1 cellular context compared by ENCODE assay signal in the genomic region with DNA sequence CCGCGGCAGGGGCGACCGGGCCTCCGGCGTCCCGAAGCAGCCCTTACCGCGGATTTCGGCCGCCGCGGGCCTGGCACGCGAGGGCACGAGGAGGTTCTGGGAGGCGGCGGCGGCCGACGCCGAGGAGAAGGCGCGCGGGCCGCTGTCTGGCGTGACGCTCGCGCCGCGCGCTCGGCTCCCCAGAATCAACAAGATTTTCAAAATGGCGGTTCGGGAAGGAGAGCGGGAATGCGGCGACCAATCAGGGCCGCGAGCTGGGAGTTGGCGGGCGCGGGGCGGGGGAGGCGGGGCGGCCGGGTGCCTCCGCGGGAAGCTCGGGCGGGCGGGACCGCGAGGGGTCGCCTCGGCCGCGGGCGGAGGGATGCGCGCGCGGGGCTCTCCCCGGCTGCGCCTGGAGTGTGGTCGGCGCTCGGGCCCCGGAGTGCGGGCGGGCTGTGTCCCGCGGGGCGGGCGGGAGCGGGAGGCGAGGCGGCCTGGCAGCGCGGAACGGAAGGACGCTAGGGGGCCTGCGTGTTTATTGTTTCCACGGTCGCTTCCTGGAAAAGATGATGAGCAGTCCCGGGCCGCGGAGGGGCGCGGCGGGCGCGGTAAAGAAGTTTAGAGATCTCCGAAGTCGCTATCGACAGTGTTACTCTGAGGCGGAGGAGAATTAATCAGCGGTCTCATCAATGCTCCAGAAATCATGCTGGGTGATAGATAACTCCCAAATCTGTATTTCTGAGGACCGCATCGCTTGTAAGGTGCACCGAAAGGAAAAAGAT.
A peak's percentile ranks its signal among the peaks of the same experiment; 100 is the strongest.
TF ChIP-seq lines count a peak whose summit lies in the region.

A gene with protein sequence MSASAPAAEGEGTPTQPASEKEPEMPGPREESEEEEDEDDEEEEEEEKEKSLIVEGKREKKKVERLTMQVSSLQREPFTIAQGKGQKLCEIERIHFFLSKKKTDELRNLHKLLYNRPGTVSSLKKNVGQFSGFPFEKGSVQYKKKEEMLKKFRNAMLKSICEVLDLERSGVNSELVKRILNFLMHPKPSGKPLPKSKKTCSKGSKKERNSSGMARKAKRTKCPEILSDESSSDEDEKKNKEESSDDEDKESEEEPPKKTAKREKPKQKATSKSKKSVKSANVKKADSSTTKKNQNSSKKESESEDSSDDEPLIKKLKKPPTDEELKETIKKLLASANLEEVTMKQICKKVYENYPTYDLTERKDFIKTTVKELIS (minus strand): TSS at position 193 of the 761 bp plus-strand sequence. CDS start 543 bp downstream, outside the sequence.

TF ChIP-seq in GM23338, 12 proteins besides CTCF, POLR2A, EP300 and RAD21 (continued from another document):
- TF ChIP-seq ETS1 (IDR thresholded peaks at IDR 0.05) (no peak), ZNF114 (CRISPR knock-in tag; IDR thresholded peaks at IDR 0.05) (no peak), CREB1 (CRISPR knock-in tag; IDR thresholded peaks at IDR 0.05; ENCODE audit: low read depth) (peak; percentile 35; the same call in 1 of the 2 replicates), ZNF462 (CRISPR knock-in tag; IDR thresholded peaks at IDR 0.05) (no peak)
